11 cellular contexts compared by ENCODE assay signal in the genomic region with DNA sequence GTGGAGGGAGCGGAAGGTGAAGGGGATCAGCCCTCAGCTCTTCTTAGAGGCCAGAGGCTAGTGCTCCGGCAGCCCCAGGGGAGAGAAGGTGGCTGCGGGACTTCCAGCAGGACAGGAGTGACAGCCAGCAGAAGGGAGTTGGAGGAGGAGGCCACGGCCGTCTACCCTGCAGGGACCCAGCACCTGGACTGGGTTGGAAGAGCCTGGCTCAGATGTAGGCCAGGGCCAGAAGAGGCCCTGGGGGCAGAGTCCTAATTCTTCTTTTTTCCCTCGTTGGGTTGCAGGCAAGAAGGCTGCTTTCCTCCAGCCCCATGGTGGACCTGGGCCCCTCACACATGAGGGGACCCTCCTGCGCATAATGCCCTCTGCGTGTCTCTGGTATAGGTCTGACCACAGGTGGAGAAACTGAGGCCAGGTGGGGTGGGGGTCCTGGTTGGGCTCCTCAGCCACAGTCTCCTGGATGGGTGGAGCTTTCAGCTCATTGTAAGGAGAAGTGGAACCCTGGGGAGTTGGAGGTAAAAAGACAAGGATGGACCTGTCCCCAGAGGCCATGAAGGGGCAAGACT. TPM values are rescaled to one million over a fixed set of nuclear protein-coding genes. Genes with fewer than 3 reads are reported as not detected.
A peak's percentile ranks its signal among the peaks of the same experiment; 100 is the strongest.
DNase-seq lines count a peak whose midpoint lies in the region; ATAC-seq and TF ChIP-seq lines count a peak whose summit lies in the region.
"Had no signal": no experiment of that assay in that cellular context is flagged by ENCODE, and none has a peak within 500 bp of the region (broad histone marks: within the 10 kb centered on the region; RNA-seq: fewer than 3 reads in every experiment).

No MANE protein-coding gene starts in this region.

- 71 to 87% methylated on average over 8 of the region's 8 CpGs for WGBS in lung, 2 donors
- WGBS in thymus, result 90% methylated on average over 8 of the region's 8 CpGs
- 88% methylated on average over 8 of the region's 8 CpGs for WGBS in hepatocyte (ENCODE audit: low lambda C conversion rate, missing lambda C conversion rate)

- no peak overlapping the region for H2AFZ ChIP-seq in hepatocyte

- no peaks in the 10 kb centered on the region for H4K20me1 ChIP-seq in hepatocyte (ENCODE audit: insufficient read depth, poor library complexity, severe bottlenecking)

- H3K4me3 Mint-ChIP-seq in activated T-cell treated with anti-CD3 and anti-CD28 coated beads, Interleukin-2, amount 50 U/mL, for 4 hours, result peak overlapping the region; percentile 15

- TF ChIP-seq CTCF in lung (IDR thresholded peaks at IDR 0.05; ENCODE audit: control extremely low read depth, extremely low read depth), result no peak
- no peak for TF ChIP-seq CTCF in hepatocyte (IDR thresholded peaks at IDR 0.05; ENCODE audit: poor library complexity)

- peaks cover 16% of the 10 kb centered on the region for H3K27me3 Mint-ChIP-seq in activated T-cell treated with anti-CD3 and anti-CD28 coated beads, Interleukin-2, amount 50 U/mL, for 4 hours (ENCODE audit: low read depth)

- H3K4me1 ChIP-seq in lung (ENCODE audit: control insufficient read depth in 2 of 2, insufficient read depth in 2 of 2, low read length in 2 of 2) (peaks cover 0 to 14% of the 10 kb centered on the region in 2 donors), thymus (ENCODE audit: control insufficient read depth, insufficient read depth, low read length) (peaks cover 35% of the 10 kb centered on the region), hepatocyte (ENCODE audit: insufficient read depth) (peaks cover 31% of the 10 kb centered on the region)

- no peaks in the 10 kb centered on the region for H3K79me2 ChIP-seq in hepatocyte

- H3K9me3 Mint-ChIP-seq in activated T-cell treated with anti-CD3 and anti-CD28 coated beads, Interleukin-2, amount 50 U/mL, for 4 hours, result no peaks in the 10 kb centered on the region

- H3K4me1 Mint-ChIP-seq in activated T-cell treated with anti-CD3 and anti-CD28 coated beads, Interleukin-2, amount 50 U/mL, for 4 hours (ENCODE audit: low read depth), result peaks cover 26% of the 10 kb centered on the region

- H3K4me3 ChIP-seq in lung (no peak overlapping the region), thymus (ENCODE audit: low read length) (no peak overlapping the region), hepatocyte (no peak overlapping the region)

- H3K9me2 ChIP-seq in hepatocyte (replicated peaks; ENCODE audit: insufficient read depth), result no peaks in the 10 kb centered on the region

- H3K27me3 ChIP-seq in lung (ENCODE audit: control insufficient read depth, insufficient read depth), result no peaks in the 10 kb centered on the region
- H3K27me3 ChIP-seq in thymus (ENCODE audit: control insufficient read depth, insufficient read depth), result peaks cover 42% of the 10 kb centered on the region
- H3K27me3 ChIP-seq in hepatocyte, result peaks cover 40% of the 10 kb centered on the region

- H3K27ac ChIP-seq in angular gyrus (ENCODE audit: low read depth, low read length), result peak overlapping the region; percentile 87
- peak overlapping the region; percentile 76 to 89 for H3K27ac ChIP-seq in lung (ENCODE audit: low read depth in 1 of 2, low read length in 1 of 2)
- peak overlapping the region; percentile 73 for H3K27ac ChIP-seq in thymus (ENCODE audit: low read depth)
- H3K27ac ChIP-seq in hepatocyte, result no peak overlapping the region

- no peaks in the 10 kb centered on the region for H3K36me3 Mint-ChIP-seq in activated T-cell treated with anti-CD3 and anti-CD28 coated beads, Interleukin-2, amount 50 U/mL, for 4 hours (ENCODE audit: insufficient read depth)

- ATAC-seq in activated T-cell treated with anti-CD3 and anti-CD28 coated beads, Interleukin-2, amount 50 U/mL, for 4 hours, result no peak
- ATAC-seq in lung (ENCODE audit: insufficient read depth, low FRiP score), result no peak

- H3K9me3 ChIP-seq in lung (ENCODE audit: control insufficient read depth in 2 of 2, insufficient read depth in 1 of 2, low read length in 1 of 2), result no peaks in the 10 kb centered on the region
- H3K9me3 ChIP-seq in thymus (ENCODE audit: control insufficient read depth), result no peaks in the 10 kb centered on the region
- H3K9me3 ChIP-seq in hepatocyte (ENCODE audit: low read depth), result no peaks in the 10 kb centered on the region

- H3K4me2 ChIP-seq in hepatocyte, result no peak overlapping the region

- H3K36me3 ChIP-seq in lung (ENCODE audit: control insufficient read depth in 2 of 2, insufficient read depth in 2 of 2, low read length in 2 of 2), result no peaks in the 10 kb centered on the region
- H3K36me3 ChIP-seq in thymus (ENCODE audit: control insufficient read depth, insufficient read depth), result no peaks in the 10 kb centered on the region
- H3K36me3 ChIP-seq in hepatocyte (replicated peaks; ENCODE audit: insufficient read depth, low read depth), result no peaks in the 10 kb centered on the region

- no peak for DNase-seq in activated T-cell treated with anti-CD3 and anti-CD28 coated beads, Interleukin-2, amount 50 U/mL, for 4 hours
- DNase-seq in activated T-cell treated with anti-CD3 and anti-CD28 coated beads, Interleukin-2, amount 50 U/mL, for 1 hour, result no peak
- DNase-seq in lung (ENCODE audit: low spot score) (peak; percentile 26), NCI-H1417 treated with DMSO at 0.1 percent for 48 hours (lab: John Stamatoyannopoulos, UW) (no peak), hepatocyte (ENCODE audit: low spot score) (no peak)
- no peak for DNase-seq in effector CD4-positive, alpha-beta T cell
- DNase-seq: effector CD8-positive, alpha-beta T cell; NCI-H2081 had no signal

RNA-seq across cellular contexts. Expression of gene MCAM, which starts 2.3 kb away (rescaled TPM):
- 1 to 10 TPM in 2 of 3 donors, under 1 TPM in 1; 0.96 to 3.2 (median 2.1) TPM for total RNA-seq in activated T-cell treated with anti-CD3 and anti-CD28 coated beads, Interleukin-2, amount 50 U/mL, for 4 hours
- total RNA-seq in lung, result 100 to 1,000 TPM; 127 to 174 TPM
- polyA plus RNA-seq in lung, result 100 to 1,000 TPM in 1 of 2 donors, 10 to 100 TPM in 1; 51.9 to 120 TPM
- 54.4 TPM for polyA plus RNA-seq in thymus
- total RNA-seq in hepatocyte, result 8.7 and 35.4 TPM in 2 replicates
- polyA plus RNA-seq in hepatocyte, result 5.1 and 6.1 TPM in 2 replicates

RNA-seq across cellular contexts. Expression of gene RNF26, which starts 15.1 kb away (rescaled TPM):
- total RNA-seq in activated T-cell treated with anti-CD3 and anti-CD28 coated beads, Interleukin-2, amount 50 U/mL, for 4 hours, result 10 to 100 TPM; 18.6 to 20.7 (median 18.9) TPM
- total RNA-seq in lung (10 to 100 TPM in 1 of 2 donors, 1 to 10 TPM in 1; 8.2 to 25.4 TPM), hepatocyte (15.5 and 15.8 TPM in 2 replicates)
- polyA plus RNA-seq in lung (10 to 100 TPM; 11.0 to 16.3 TPM), thymus (9.0 TPM), hepatocyte (35.5 and 46.9 TPM in 2 replicates)

RNA-seq across cellular contexts. Expression of gene C1QTNF5, which starts 21.5 kb away (rescaled TPM):
- not detected for total RNA-seq in activated T-cell treated with anti-CD3 and anti-CD28 coated beads, Interleukin-2, amount 50 U/mL, for 4 hours
- 10 to 100 TPM; 20.2 to 28.6 TPM for total RNA-seq in lung
- polyA plus RNA-seq in lung, result 10 to 100 TPM; 28.0 to 34.9 TPM
- polyA plus RNA-seq in thymus, result 8.6 TPM
- 12.5 and 13.7 TPM in 2 replicates for total RNA-seq in hepatocyte
- polyA plus RNA-seq in hepatocyte, result 18.0 and 23.6 TPM in 2 replicates

RNA-seq across cellular contexts. Expression of gene MFRP, which starts 27.3 kb away (rescaled TPM):
- total RNA-seq in activated T-cell treated with anti-CD3 and anti-CD28 coated beads, Interleukin-2, amount 50 U/mL, for 4 hours, result not detected
- total RNA-seq in lung (not detected), hepatocyte (0.08 TPM in 1 of 2 replicates, not detected in the other)
- polyA plus RNA-seq in lung (not detected), thymus (0.05 TPM), hepatocyte (not detected in 2 replicates)
- polyA plus RNA-seq: BJ had no signal

Comparison
In these comparisons a context has a peak if more than half of its experiments do, and no peak if none do; other contexts are left out.
1. RNA of gene C1QTNF5, which starts 21.5 kb away (total RNA-seq): 20.2 to 28.6 TPM in lung and 12.5 to 13.7 TPM in hepatocyte; not detected in activated T-cell treated with anti-CD3 and anti-CD28 coated beads, Interleukin-2, amount 50 U/mL, for 4 hours; every median in the first group is over 10 times any median in the second.